In the genomic region with DNA sequence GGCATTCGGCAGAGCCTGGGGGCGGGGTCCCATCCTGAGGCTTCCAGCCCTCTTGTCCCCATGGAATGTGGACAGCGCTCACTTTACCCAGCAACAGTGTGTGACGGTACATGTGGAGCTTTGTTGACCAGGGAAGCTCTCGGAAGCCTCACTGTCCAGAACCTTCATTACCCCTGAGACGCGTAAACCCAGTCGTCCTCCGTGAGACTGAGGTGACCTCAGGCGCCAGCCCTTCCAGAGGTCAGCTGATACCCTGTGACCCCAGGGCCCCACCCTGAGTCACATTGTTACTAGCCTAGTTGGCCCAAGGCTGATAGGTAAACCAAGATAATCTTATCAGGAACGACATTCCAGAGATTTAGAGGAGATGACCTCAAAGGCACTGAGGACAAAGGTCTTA, we compare ENCODE assay signal across 17 cellular contexts. TPM values are rescaled to one million over a fixed set of nuclear protein-coding genes. Genes with fewer than 3 reads are reported as not detected.
DNase-seq lines count a peak whose midpoint lies in the region; ATAC-seq, FAIRE-seq and TF ChIP-seq lines count a peak whose summit lies in the region.
"Had no signal": no experiment of that assay in that cellular context is flagged by ENCODE, and none has a peak within 500 bp of the region (broad histone marks: within the 10 kb centered on the region; RNA-seq: fewer than 3 reads in every experiment).

No MANE protein-coding gene starts in this region.

- no peak overlapping the region for H3K18ac ChIP-seq in IMR-90 (ENCODE audit: low read depth, low read length)

- H3K4me3 ChIP-seq in A549 (no peak overlapping the region), IMR-90 (ENCODE audit: insufficient read depth, low read depth, low read length) (no peak overlapping the region), endodermal cell (ENCODE audit: low read length) (peak overlapping the region; percentile 15)

- H4K8ac ChIP-seq in IMR-90 (ENCODE audit: low read depth in 2 of 2, low read length in 2 of 2): no peak overlapping the region

- H3K4me3 Mint-ChIP-seq in endodermal cell: peak overlapping the region; percentile 14
- H3K4me3 Mint-ChIP-seq in neural crest cell: no peak overlapping the region

- no peak overlapping the region for H4K91ac ChIP-seq in IMR-90 (ENCODE audit: insufficient read depth, low read depth, low read length)

- H3K27ac Mint-ChIP-seq in endodermal cell (peak overlapping the region; percentile 96), neural crest cell (ENCODE audit: unreplicated experiment) (peak overlapping the region; percentile 19)

- in situ Hi-C loops in IMR-90 (cut with MboI; ENCODE audit: low sequenced_read_pairs): no loop called here

- no peak for TF ChIP-seq EP300 in A549 (IDR thresholded peaks at IDR 0.05)

- no peaks in the 10 kb centered on the region for H3K9me3 ChIP-seq in A549
- H3K9me3 ChIP-seq in IMR-90 (ENCODE audit: control insufficient read depth, insufficient read depth, low read length): no peaks in the 10 kb centered on the region
- peaks cover 7% of the 10 kb centered on the region for H3K9me3 ChIP-seq in endodermal cell (ENCODE audit: control insufficient read depth, low read length)

- intact Hi-C loops in IMR-90 (cut with micrococcal nuclease): no loop called here

- peak overlapping the region; percentile 24 for H2AK9ac ChIP-seq in IMR-90 (replicated peaks; ENCODE audit: low read depth, low read length, poor library complexity)

- peak overlapping the region; percentile 56 for H2AFZ ChIP-seq in IMR-90 (replicated peaks; ENCODE audit: low read length, poor library complexity)

- 0 out of 2 replicates have a peak, but pooled peaks cover 2% of the 10 kb centered on the region for H3K36me3 ChIP-seq in IMR-90 (ENCODE audit: control insufficient read depth, insufficient read depth, low read length)
- no peaks in the 10 kb centered on the region for H3K36me3 ChIP-seq in endodermal cell (ENCODE audit: control insufficient read depth, insufficient read depth, low read length)

- no peak overlapping the region for H4K5ac ChIP-seq in IMR-90 (ENCODE audit: low read depth, low read length)

- H3K27ac ChIP-seq in A549: no peak overlapping the region
- no peak overlapping the region for H3K27ac ChIP-seq in IMR-90 (ENCODE audit: insufficient read depth, low read length)
- H3K27ac ChIP-seq in endodermal cell (ENCODE audit: low read depth, low read length): no peak overlapping the region

- TF ChIP-seq CTCF in A549 (IDR thresholded peaks at IDR 0.05) (no peak), IMR-90 (conservative IDR thresholded peaks at IDR 0.05; ENCODE audit: low read depth, low read length) (no peak), endodermal cell (conservative IDR thresholded peaks at IDR 0.05) (no peak), neural crest cell (conservative IDR thresholded peaks at IDR 0.05) (no peak)

- no peak overlapping the region for H2AK5ac ChIP-seq in IMR-90 (ENCODE audit: low read depth, low read length)

- H3K4me2 ChIP-seq in A549 (no peak overlapping the region), IMR-90 (ENCODE audit: low read depth, low read length) (no peak overlapping the region)

- no peak overlapping the region for H3K14ac ChIP-seq in IMR-90 (replicated peaks; ENCODE audit: low read depth, low read length)

- FAIRE-seq in A549 (lab: Jason Lieb, UNC) (no peak), urothelium cell line (lab: Jason Lieb, UNC) (no peak)

- no peaks in the 10 kb centered on the region for H4K20me1 ChIP-seq in IMR-90 (ENCODE audit: insufficient read depth, low read length)

- no peak overlapping the region for H3K9ac ChIP-seq in IMR-90 (ENCODE audit: low read depth, low read length)
- H3K9ac ChIP-seq in endodermal cell (ENCODE audit: extremely low read depth, low read length, poor library complexity, severe bottlenecking): peak overlapping the region; percentile 39

- H3K9me1 ChIP-seq in IMR-90 (ENCODE audit: insufficient read depth, low read length): 0 out of 2 replicates have a peak, but pooled peaks cover 3% of the 10 kb centered on the region

- POLR2A ChIA-PET in A549 (lab: Yijun Ruan, JAX) (no interaction called here), IMR-90 (lab: Charles Lee; ENCODE audit: unreplicated experiment) (no interaction called here)

- DNase-seq in A549 (ENCODE audit: low read depth in 1 of 2, low spot score in 1 of 2): no peak
- DNase-seq in IMR-90: no peak
- peak; percentile 86 for DNase-seq in endodermal cell
- no peak for DNase-seq in neural crest cell (ENCODE audit: low read depth, low spot score)
- DNase-seq in urothelium cell line (ENCODE audit: low spot score): no peak
- no peak for DNase-seq in NCI-H1436 (lab: John Stamatoyannopoulos, UW)
- DNase-seq in DMS114 treated with DMSO at 0.1 percent for 48 hours (lab: John Stamatoyannopoulos, UW; ENCODE audit: unreplicated experiment): no peak
- DNase-seq: C1 segment of cervical spinal cord, DMS153, EL, KBM-7, NCI-H1092, NCI-H187, NCI-H446, PC-3 had no signal

- no peak overlapping the region for H2BK5ac ChIP-seq in IMR-90 (ENCODE audit: low read depth, low read length, poor library complexity, severe bottlenecking)

- no peak for TF ChIP-seq POLR2A in A549 (IDR thresholded peaks at IDR 0.05; ENCODE audit: low read length)
- no peak for TF ChIP-seq POLR2A in IMR-90 (IDR thresholded peaks at IDR 0.05; ENCODE audit: low read depth, low read length)

- no peak overlapping the region for H2BK120ac ChIP-seq in IMR-90 (ENCODE audit: low read depth, low read length)

- H3K79me1 ChIP-seq in IMR-90 (ENCODE audit: low read depth in 1 of 2, low read length in 2 of 2): no peaks in the 10 kb centered on the region

- 83% methylated on average over 11 of the region's 11 CpGs for WGBS in A549 (ENCODE audit: missing lambda C conversion rate)
- WGBS in IMR-90 (ENCODE audit: extremely low coverage in 2 of 2, insufficient read length in 1 of 2), 2 experiments: 58% methylated on average over 4 of the region's 11 CpGs; no CpG with 5 or more reads in 1 of the 2 experiments
- 76 to 85% methylated on average over 11 of the region's 11 CpGs for WGBS in endodermal cell (ENCODE audit: insufficient coverage in 1 of 2, insufficient read length in 1 of 2), 2 experiments

- no peak overlapping the region for H3K4ac ChIP-seq in IMR-90 (ENCODE audit: low read depth, low read length)

- peaks cover 18% of the 10 kb centered on the region for H3K4me1 Mint-ChIP-seq in endodermal cell
- peaks cover 11% of the 10 kb centered on the region for H3K4me1 Mint-ChIP-seq in neural crest cell

- H3K36me3 Mint-ChIP-seq in endodermal cell (ENCODE audit: low read depth): peaks cover 16% of the 10 kb centered on the region
- no peaks in the 10 kb centered on the region for H3K36me3 Mint-ChIP-seq in neural crest cell (ENCODE audit: low read depth)

- no peak overlapping the region for H3K23ac ChIP-seq in IMR-90 (ENCODE audit: low read depth, low read length)

- CTCF ChIA-PET in A549 (lab: Yijun Ruan, JAX) (interaction anchor here (0.5 to 4.5 kb wide), 12 partner anchors 12 to 263 kb away, joined by 3 to 15 read pairs (median 5); no protein-coding TSS in a partner anchor), IMR-90 (lab: Yijun Ruan, JAX) (interaction anchor here (1.2 kb wide), 1 partner anchor 46 kb away, joined by 4 read pairs; no protein-coding TSS in a partner anchor)

- peaks cover 10% of the 10 kb centered on the region for H3K27me3 Mint-ChIP-seq in endodermal cell (ENCODE audit: insufficient read depth)
- H3K27me3 Mint-ChIP-seq in neural crest cell (ENCODE audit: low read depth): no peaks in the 10 kb centered on the region

- no peak overlapping the region for H2BK20ac ChIP-seq in IMR-90 (ENCODE audit: low read depth, low read length)

- H3K9me3 Mint-ChIP-seq in endodermal cell (peaks cover 34% of the 10 kb centered on the region), neural crest cell (no peaks in the 10 kb centered on the region)

- H3K56ac ChIP-seq in IMR-90 (ENCODE audit: extremely low read depth, insufficient read depth, low read length): no peak overlapping the region

- no peaks in the 10 kb centered on the region for H3K4me1 ChIP-seq in A549
- H3K4me1 ChIP-seq in IMR-90 (ENCODE audit: control insufficient read depth, insufficient read depth, low read length): peaks cover 8% of the 10 kb centered on the region; the same call in 1 of the 2 replicates
- no peaks in the 10 kb centered on the region for H3K4me1 ChIP-seq in endodermal cell (ENCODE audit: control insufficient read depth, insufficient read depth, low read length)

- H3K27me3 ChIP-seq in IMR-90 (ENCODE audit: control insufficient read depth, insufficient read depth, low read length) (no peaks in the 10 kb centered on the region), endodermal cell (ENCODE audit: control insufficient read depth, insufficient read depth, low read length, poor library complexity, severe bottlenecking) (no peaks in the 10 kb centered on the region)

- H2BK15ac ChIP-seq in IMR-90 (ENCODE audit: low read depth, low read length): no peak overlapping the region

- ATAC-seq in A549 (peak; percentile 12 to 20; a peak in 2 of 6 replicates), IMR-90 (ENCODE audit: low read depth) (no peak), GM19455 (IDR thresholded peaks at IDR 0.05; ENCODE audit: unreplicated experiment) (no peak)
- ATAC-seq: HCT116, PC-3 had no signal

- TF ChIP-seq RAD21 in A549 (conservative IDR thresholded peaks at IDR 0.05 in 1 of 2, IDR thresholded peaks at IDR 0.05 in 1 of 2) (no peak), IMR-90 (IDR thresholded peaks at IDR 0.05; ENCODE audit: low read length) (no peak)

- BruUV-seq in IMR-90 (replicated peaks; lab: Mats Ljungman, UMichigan): no TSS peak

- dilution Hi-C loops in IMR-90 (cut with HindIII; ENCODE audit: low sequenced_read_pairs, unreplicated experiment): no loop called here

RNA-seq across cellular contexts. Expression of a gene that starts 10.2 kb away (rescaled TPM):
- polyA plus RNA-seq in A549 (2011; rRNA removed) (12.4 and 15.2 TPM in 2 replicates), A549 (2017; fragmentation: RNase III; extraction: RNeasy Plus Mini Kit Qiagen cat#74134 plus additional on column Dnase treatment) (40.8 to 50.4 TPM (median 42.2 TPM) in 3 replicates), IMR-90 (2012; rRNA removed) (25.7 and 48.9 TPM in 2 replicates)
- 112 and 136 TPM in 2 replicates for polyA plus RNA-seq in A549 (2012; cell fraction: cytosol; rRNA removed)
- 101 and 132 TPM in 2 replicates for polyA plus RNA-seq in A549 (2012; cell fraction: nucleus; rRNA removed)
- polyA minus RNA-seq in A549 (2011; rRNA and poly(A)+ RNA removed): 2.1 and 7.5 TPM in 2 replicates
- total RNA-seq in IMR-90 (2012; rRNA removed) (9.2 and 10.6 TPM in 2 replicates), endodermal cell (10 to 100 TPM; 61.8 to 69.5 TPM), neural crest cell (51.1 and 57.5 TPM in 2 replicates)
- polyA plus RNA-seq in IMR-90 (2012; cell fraction: cytosol; rRNA removed): 61.5 and 62.1 TPM in 2 replicates
- polyA plus RNA-seq in IMR-90 (2012; cell fraction: nucleus; rRNA removed; ENCODE audit: low replicate concordance): 7.7 and 30.6 TPM in 2 replicates
- polyA plus RNA-seq in endodermal cell (2013, experiment 1 of 2): 44.2 TPM
- 34.1 TPM for polyA plus RNA-seq in endodermal cell (2013, experiment 2 of 2)

RNA-seq across cellular contexts. Expression of a gene that starts 39.0 kb away (rescaled TPM):
- polyA plus RNA-seq in A549 (2011; rRNA removed) (1.3 and 1.5 TPM in 2 replicates), A549 (2017; fragmentation: RNase III; extraction: RNeasy Plus Mini Kit Qiagen cat#74134 plus additional on column Dnase treatment) (2.3 to 3.5 TPM (median 3.4 TPM) in 3 replicates), IMR-90 (2012; rRNA removed) (5.7 and 7.4 TPM in 2 replicates)
- polyA plus RNA-seq in A549 (2012; cell fraction: cytosol; rRNA removed): 3.6 and 5.4 TPM in 2 replicates
- 5.3 and 7.9 TPM in 2 replicates for polyA plus RNA-seq in A549 (2012; cell fraction: nucleus; rRNA removed)
- 0.83 and 1.3 TPM in 2 replicates for polyA minus RNA-seq in A549 (2011; rRNA and poly(A)+ RNA removed)
- total RNA-seq in IMR-90 (2012; rRNA removed) (0.36 and 0.56 TPM in 2 replicates), endodermal cell (1 to 10 TPM; 6.9 to 8.7 TPM), neural crest cell (1.5 and 1.9 TPM in 2 replicates)
- polyA plus RNA-seq in IMR-90 (2012; cell fraction: cytosol; rRNA removed): 6.7 and 7.2 TPM in 2 replicates
- 6.1 and 23.6 TPM in 2 replicates for polyA plus RNA-seq in IMR-90 (2012; cell fraction: nucleus; rRNA removed; ENCODE audit: low replicate concordance)
- polyA plus RNA-seq in endodermal cell (2013, experiment 1 of 2): 3.6 TPM
- polyA plus RNA-seq in endodermal cell (2013, experiment 2 of 2): 5.1 TPM

RNA-seq across cellular contexts. Expression of a gene that starts 55.0 kb away (rescaled TPM):
- polyA plus RNA-seq in A549 (2011; rRNA removed) (7.7 and 9.6 TPM in 2 replicates), A549 (2017; fragmentation: RNase III; extraction: RNeasy Plus Mini Kit Qiagen cat#74134 plus additional on column Dnase treatment) (29.7 to 37.9 TPM (median 33.4 TPM) in 3 replicates), IMR-90 (2012; rRNA removed) (8.9 and 9.3 TPM in 2 replicates)
- polyA plus RNA-seq in A549 (2012; cell fraction: cytosol; rRNA removed): 5.9 and 8.3 TPM in 2 replicates
- polyA plus RNA-seq in A549 (2012; cell fraction: nucleus; rRNA removed): 16.1 and 19.8 TPM in 2 replicates
- 13.0 and 16.6 TPM in 2 replicates for polyA minus RNA-seq in A549 (2011; rRNA and poly(A)+ RNA removed)
- total RNA-seq in IMR-90 (2012; rRNA removed) (3.9 and 5.3 TPM in 2 replicates), endodermal cell (10 to 100 TPM; 64.9 to 82.5 TPM), neural crest cell (103 and 104 TPM in 2 replicates)
- polyA plus RNA-seq in IMR-90 (2012; cell fraction: cytosol; rRNA removed): 5.1 and 5.9 TPM in 2 replicates
- 8.7 and 14.9 TPM in 2 replicates for polyA plus RNA-seq in IMR-90 (2012; cell fraction: nucleus; rRNA removed; ENCODE audit: low replicate concordance)
- polyA plus RNA-seq in endodermal cell (2013, experiment 1 of 2): 23.7 TPM
- 23.5 TPM for polyA plus RNA-seq in endodermal cell (2013, experiment 2 of 2)

Comparison
In these comparisons a context has a peak if more than half of its experiments do, and no peak if none do; other contexts are left out.
1. ATAC-seq: peak in A549 (2 of 2); none in IMR-90 (single experiment) and GM19455 (single experiment).
2. RNA of a gene that starts 55.0 kb away (total RNA-seq): 103 to 104 TPM in neural crest cell and 64.9 to 82.5 TPM in endodermal cell; 3.9 to 5.3 TPM in IMR-90; every median in the first group is over 10 times any median in the second.